Comparison of ENCODE assay signal across 18 cellular contexts in genomic region chr9:19470981-19471650, GRCh38.
DNase-seq lines count a peak whose midpoint lies in the region; ATAC-seq and TF ChIP-seq lines count a peak whose summit lies in the region.
"Had no signal": no experiment of that assay in that cellular context is flagged by ENCODE, and none has a peak within 500 bp of the region (broad histone marks: within the 10 kb centered on the region; RNA-seq: fewer than 3 reads in every experiment).

No MANE protein-coding gene starts in this region.

- no peaks in the 10 kb centered on the region; the same call in 1 of the 2 replicates for H3K9me1 ChIP-seq in IMR-90 (ENCODE audit: insufficient read depth, low read length)

- DNase-seq in IMR-90: peak; percentile 13
- no peak for DNase-seq in left ventricle myocardium superior
- no peak for DNase-seq in osteoblast (ENCODE audit: insufficient read length, low spot score, missing footprints)
- DNase-seq in SW 1271 (lab: John Stamatoyannopoulos, UW): no peak
- no peak for DNase-seq in neural progenitor cell (ENCODE audit: low spot score)
- no peak for DNase-seq in iPS-NIHi11 (ENCODE audit: low spot score)
- DNase-seq: cerebellar nuclear complex, NCI-H2029 had no signal

- no peak overlapping the region for H3K23ac ChIP-seq in IMR-90 (ENCODE audit: low read depth, low read length)

- H3K36me3 Mint-ChIP-seq in neural progenitor cell: no peaks in the 10 kb centered on the region
- H3K36me3 Mint-ChIP-seq: activated naive CD8-positive, alpha-beta T cell treated with anti-CD3 and anti-CD28 coated beads, Interleukin-2, amount 10 ng/mL, durations not matched to agents 7 days and 5 days; memory B cell; naive B cell had no signal

- no peaks in the 10 kb centered on the region for H3K79me2 ChIP-seq in osteoblast (ENCODE audit: insufficient read depth, low read length)
- no peaks in the 10 kb centered on the region for H3K79me2 ChIP-seq in neural progenitor cell (ENCODE audit: low read depth)

- H3K9ac ChIP-seq in IMR-90 (ENCODE audit: low read depth, low read length) (no peak overlapping the region), neural progenitor cell (no peak overlapping the region)

- H3K4me1 ChIP-seq in IMR-90 (ENCODE audit: control insufficient read depth, insufficient read depth, low read length): no peaks in the 10 kb centered on the region
- H3K4me1 ChIP-seq in osteoblast (ENCODE audit: insufficient read depth, low read length): peaks cover 8% of the 10 kb centered on the region
- no peaks in the 10 kb centered on the region for H3K4me1 ChIP-seq in neural progenitor cell
- H3K4me1 ChIP-seq: SJSA1 had no signal

- no peak overlapping the region for H3K4me3 Mint-ChIP-seq in neural progenitor cell

- H3K56ac ChIP-seq in IMR-90 (ENCODE audit: extremely low read depth, insufficient read depth, low read length): no peak overlapping the region

- H2BK15ac ChIP-seq in IMR-90 (ENCODE audit: low read depth, low read length): no peak overlapping the region

- H4K5ac ChIP-seq in IMR-90 (ENCODE audit: low read depth, low read length): no peak overlapping the region

- H3K4me2 ChIP-seq in IMR-90 (ENCODE audit: low read depth, low read length): peak overlapping the region; percentile 66
- H3K4me2 ChIP-seq in osteoblast (ENCODE audit: insufficient read depth, low read length): no peak overlapping the region
- H3K4me2 ChIP-seq in neural progenitor cell: no peak overlapping the region

- H3K36me3 ChIP-seq in IMR-90 (ENCODE audit: control insufficient read depth, insufficient read depth, low read length) (no peaks in the 10 kb centered on the region), osteoblast (ENCODE audit: insufficient read depth, low read length) (no peaks in the 10 kb centered on the region), neural progenitor cell (no peaks in the 10 kb centered on the region)
- H3K36me3 ChIP-seq: BE2C, MG63, SJSA1 had no signal

- BruUV-seq in IMR-90 (replicated peaks; lab: Mats Ljungman, UMichigan): no TSS peak

- no peak for TF ChIP-seq POLR2A in IMR-90 (IDR thresholded peaks at IDR 0.05; ENCODE audit: low read depth, low read length)

- H3K4me3 ChIP-seq in IMR-90 (ENCODE audit: insufficient read depth, low read depth, low read length) (no peak overlapping the region), osteoblast (ENCODE audit: insufficient read depth, low read length) (no peak overlapping the region), neural progenitor cell (no peak overlapping the region)
- H3K4me3 ChIP-seq: MG63, SJSA1 had no signal

- no peak overlapping the region for H3K27ac ChIP-seq in IMR-90 (ENCODE audit: insufficient read depth, low read length)
- peak overlapping the region; percentile 88 for H3K27ac ChIP-seq in cingulate gyrus (ENCODE audit: low read depth, low read length)
- no peak overlapping the region for H3K27ac ChIP-seq in osteoblast (ENCODE audit: low read depth, low read length)
- no peak overlapping the region for H3K27ac ChIP-seq in neural progenitor cell
- H3K27ac ChIP-seq: SJSA1 had no signal

- H4K91ac ChIP-seq in IMR-90 (ENCODE audit: insufficient read depth, low read depth, low read length): no peak overlapping the region

- H3K4me1 Mint-ChIP-seq in neural progenitor cell: peaks cover 4% of the 10 kb centered on the region

- POLR2A ChIA-PET in IMR-90 (lab: Charles Lee; ENCODE audit: unreplicated experiment): no interaction called here

- peaks cover 26% of the 10 kb centered on the region for H3K27me3 ChIP-seq in IMR-90 (ENCODE audit: control insufficient read depth, insufficient read depth, low read length)
- H3K27me3 ChIP-seq in osteoblast (ENCODE audit: insufficient read depth, low read length): peaks cover 13% of the 10 kb centered on the region
- H3K27me3 ChIP-seq in neural progenitor cell: no peaks in the 10 kb centered on the region
- H3K27me3 ChIP-seq: BE2C, SJSA1 had no signal

- H3K14ac ChIP-seq in IMR-90 (replicated peaks; ENCODE audit: low read depth, low read length): no peak overlapping the region

- H2AFZ ChIP-seq in IMR-90 (replicated peaks; ENCODE audit: low read length, poor library complexity): no peak overlapping the region
- H2AFZ ChIP-seq in osteoblast (ENCODE audit: low read length): peak overlapping the region; percentile 40
- no peak overlapping the region for H2AFZ ChIP-seq in neural progenitor cell (replicated peaks)

- H2BK5ac ChIP-seq in IMR-90 (ENCODE audit: low read depth, low read length, poor library complexity, severe bottlenecking): no peak overlapping the region

- ATAC-seq in IMR-90 (ENCODE audit: low read depth): peak; percentile 53
- ATAC-seq in left ventricle myocardium superior: peak; percentile 47
- no peak for ATAC-seq in GM21367 (IDR thresholded peaks at IDR 0.05; ENCODE audit: unreplicated experiment)

- no peak overlapping the region for H2BK120ac ChIP-seq in IMR-90 (ENCODE audit: low read depth, low read length)

- H3K4ac ChIP-seq in IMR-90 (ENCODE audit: low read depth, low read length): no peak overlapping the region

- H4K20me1 ChIP-seq in IMR-90 (ENCODE audit: insufficient read depth, low read length) (no peaks in the 10 kb centered on the region), osteoblast (ENCODE audit: insufficient read depth, low read length) (no peaks in the 10 kb centered on the region), neural progenitor cell (ENCODE audit: low read depth) (no peaks in the 10 kb centered on the region)

- H3K9me3 ChIP-seq in IMR-90 (ENCODE audit: control insufficient read depth, insufficient read depth, low read length) (no peaks in the 10 kb centered on the region), osteoblast (ENCODE audit: low read depth, low read length) (no peaks in the 10 kb centered on the region), neural progenitor cell (ENCODE audit: low read depth) (no peaks in the 10 kb centered on the region)
- H3K9me3 ChIP-seq: BE2C, MG63, SJSA1 had no signal

- TF ChIP-seq CTCF in IMR-90 (conservative IDR thresholded peaks at IDR 0.05; ENCODE audit: low read depth, low read length): no peak
- no peak for TF ChIP-seq CTCF in osteoblast (IDR thresholded peaks at IDR 0.05; ENCODE audit: extremely low read depth, low read depth, low read length)
- no peak for TF ChIP-seq CTCF in neural progenitor cell (IDR thresholded peaks at IDR 0.05)

- no peak overlapping the region for H2BK20ac ChIP-seq in IMR-90 (ENCODE audit: low read depth, low read length)

- peaks cover 4% of the 10 kb centered on the region for H3F3A ChIP-seq in neural progenitor cell (ENCODE audit: low read depth)

- no peaks in the 10 kb centered on the region for H3K9me3 Mint-ChIP-seq in neural progenitor cell
- H3K9me3 Mint-ChIP-seq: activated CD4-positive, alpha-beta memory T cell treated with anti-CD3 and anti-CD28 coated beads, Interleukin-2, amount 10 ng/mL, durations not matched to agents 7 days and 5 days; activated naive CD8-positive, alpha-beta T cell treated with anti-CD3 and anti-CD28 coated beads, Interleukin-2, amount 10 ng/mL, durations not matched to agents 7 days and 5 days; memory B cell; naive B cell; T-helper 1 cell treated with Interleukin-12 subunit alpha and Interleukin-12 subunit beta and Interleukin-4 antibody, amounts not matched to agents 30 μg/mL and 1 μg/mL, for 36 hours had no signal

- H4K8ac ChIP-seq in IMR-90 (ENCODE audit: low read depth in 2 of 2, low read length in 2 of 2): no peak overlapping the region

- intact Hi-C loops in IMR-90 (cut with micrococcal nuclease): no loop called here
- intact Hi-C loops in left ventricle myocardium superior (cut with micrococcal nuclease): no loop called here

- H3K79me1 ChIP-seq in IMR-90 (ENCODE audit: low read depth in 1 of 2, low read length in 2 of 2): no peaks in the 10 kb centered on the region

- in situ Hi-C loops in IMR-90 (cut with MboI; ENCODE audit: low sequenced_read_pairs): no loop called here

- peaks cover 4% of the 10 kb centered on the region for H3K27me3 Mint-ChIP-seq in neural progenitor cell (ENCODE audit: insufficient read depth, low read depth)
- H3K27me3 Mint-ChIP-seq: memory B cell had no signal

- no peak overlapping the region for H3K18ac ChIP-seq in IMR-90 (ENCODE audit: low read depth, low read length)

- no CpG with 5 or more reads among the region's 10 CpGs for WGBS in IMR-90 (ENCODE audit: extremely low coverage in 2 of 2, insufficient read length in 1 of 2), 2 experiments

- no peak for TF ChIP-seq RAD21 in IMR-90 (IDR thresholded peaks at IDR 0.05; ENCODE audit: low read length)

- dilution Hi-C loops in IMR-90 (cut with HindIII; ENCODE audit: low sequenced_read_pairs, unreplicated experiment): no loop called here

- no peak overlapping the region for H2AK9ac ChIP-seq in IMR-90 (replicated peaks; ENCODE audit: low read depth, low read length, poor library complexity)

- CTCF ChIA-PET in IMR-90 (lab: Yijun Ruan, JAX): interaction anchor here (1.0 to 1.5 kb wide), 2 partner anchors 16 to 451 kb away, joined by 4 read pairs; no protein-coding TSS in a partner anchor

- no peak overlapping the region for H3K27ac Mint-ChIP-seq in neural progenitor cell
- H3K27ac Mint-ChIP-seq: activated CD4-positive, alpha-beta memory T cell treated with anti-CD3 and anti-CD28 coated beads, Interleukin-2, amount 10 ng/mL, durations not matched to agents 7 days and 5 days; memory B cell; T-helper 1 cell treated with Interleukin-12 subunit alpha and Interleukin-12 subunit beta and Interleukin-4 antibody, amounts not matched to agents 30 μg/mL and 1 μg/mL, for 36 hours had no signal

- H2AK5ac ChIP-seq in IMR-90 (ENCODE audit: low read depth, low read length): no peak overlapping the region

TF ChIP-seq in IMR-90, 13 proteins besides CTCF, POLR2A, EP300 and RAD21 (continues in another document):
- no peak for TF ChIP-seq ELK1 (IDR thresholded peaks at IDR 0.05; ENCODE audit: borderline replicate concordance, low read depth, low read length)
- TF ChIP-seq CEBPB (IDR thresholded peaks at IDR 0.05; ENCODE audit: low read depth, low read length): no peak
- TF ChIP-seq MAFK (IDR thresholded peaks at IDR 0.05; ENCODE audit: low read depth, low read length): no peak
- TF ChIP-seq MXI1 (IDR thresholded peaks at IDR 0.05; ENCODE audit: borderline replicate concordance, low read depth, low read length): no peak
